ENCODE assay signal across 14 cellular contexts in genomic region chr20:23397961-23398360, GRCh38. TPM values are rescaled to one million over a fixed set of nuclear protein-coding genes. Genes with fewer than 3 reads are reported as not detected.
DNase-seq lines count a peak whose midpoint lies in the region; ATAC-seq, FAIRE-seq and TF ChIP-seq lines count a peak whose summit lies in the region.
"Had no signal": no experiment of that assay in that cellular context is flagged by ENCODE, and none has a peak within 500 bp of the region (broad histone marks: within the 10 kb centered on the region; RNA-seq: fewer than 3 reads in every experiment).

No MANE protein-coding gene starts in this region.

- no peak overlapping the region for H2AFZ ChIP-seq in astrocyte (ENCODE audit: low read depth, low read length)

- H3K36me3 Mint-ChIP-seq in astrocyte (ENCODE audit: low read depth, unreplicated experiment), result peaks cover 17% of the 10 kb centered on the region

- no peak overlapping the region for H3K27ac ChIP-seq in astrocyte (ENCODE audit: low read depth, low read length)
- no peak overlapping the region for H3K27ac ChIP-seq in thyroid gland
- H3K27ac ChIP-seq: gastroesophageal sphincter, uterus had no signal

- peaks cover 22% of the 10 kb centered on the region for H3K79me2 ChIP-seq in astrocyte (ENCODE audit: insufficient read depth, low read length)

- no peaks in the 10 kb centered on the region for H3K9me3 Mint-ChIP-seq in astrocyte (ENCODE audit: unreplicated experiment)

- no peak overlapping the region for H3K4me3 Mint-ChIP-seq in astrocyte (ENCODE audit: unreplicated experiment)

- H3K27me3 ChIP-seq in astrocyte (ENCODE audit: insufficient read depth, low read length) (no peaks in the 10 kb centered on the region), H7 (ENCODE audit: control insufficient read depth, insufficient read depth, low read length) (no peaks in the 10 kb centered on the region), thyroid gland (no peaks in the 10 kb centered on the region)
- H3K27me3 ChIP-seq: gastroesophageal sphincter, uterus had no signal

- H3K9me3 ChIP-seq in astrocyte (ENCODE audit: insufficient read depth, low read depth, low read length) (no peaks in the 10 kb centered on the region), thyroid gland (no peaks in the 10 kb centered on the region)
- H3K9me3 ChIP-seq: gastroesophageal sphincter, uterus had no signal

- no peak for ATAC-seq in activated CD4-positive, CD25-positive, alpha-beta regulatory T cell treated with anti-CD3 and anti-CD28 coated beads, Interleukin-2, amount 50 U/mL, for 24 hours
- ATAC-seq: gastroesophageal sphincter had no signal

- DNase-seq in AML-193 (lab: John Stamatoyannopoulos, UW) (peak; percentile 24 to 30), Kasumi-1 (lab: John Stamatoyannopoulos, UW) (peak; percentile 67 to 68), astrocyte (ENCODE audit: low read depth) (peak; percentile 20), iris pigment epithelial cell (ENCODE audit: low read depth) (peak; percentile 79), H7 (no peak), germinal center (ENCODE audit: low spot score) (no peak), thyroid gland (no peak)
- DNase-seq: activated effector memory CD4-positive, alpha-beta T cell treated with Interleukin-2 at 50 U/mL for 16 hours; NCI-H2107; SW 1271; uterus had no signal

- intact Hi-C loops in thyroid gland (cut with DNase I), result no loop called here

- H3K27me3 Mint-ChIP-seq in astrocyte (ENCODE audit: low read depth, unreplicated experiment), result no peaks in the 10 kb centered on the region

- FAIRE-seq in astrocyte (lab: Jason Lieb, UNC), result no peak

- H3K9ac ChIP-seq in astrocyte (ENCODE audit: low read length), result no peak overlapping the region

- H3K4me3 ChIP-seq in astrocyte (ENCODE audit: insufficient read depth, low read depth, low read length) (no peak overlapping the region), H7 (ENCODE audit: insufficient read depth, low read depth, low read length) (no peak overlapping the region), thyroid gland (replicated peaks in 1 of 3) (no peak overlapping the region)
- H3K4me3 ChIP-seq: gastroesophageal sphincter, uterus had no signal

- TF ChIP-seq POLR2A in thyroid gland (IDR thresholded peaks at IDR 0.05), result no peak

- no peak overlapping the region for H3K4me2 ChIP-seq in astrocyte (ENCODE audit: low read length)

- H3K4me1 Mint-ChIP-seq in astrocyte (ENCODE audit: low read depth, unreplicated experiment), result peaks cover 9% of the 10 kb centered on the region

- TF ChIP-seq CTCF in astrocyte (IDR thresholded peaks at IDR 0.05; ENCODE audit: insufficient read depth, low read depth, low read length) (no peak), thyroid gland (IDR thresholded peaks at IDR 0.05) (no peak)

- H4K20me1 ChIP-seq in astrocyte (ENCODE audit: insufficient read depth, low read length), result peaks cover 37% of the 10 kb centered on the region

- peaks cover 10% of the 10 kb centered on the region for H3K4me1 ChIP-seq in astrocyte (ENCODE audit: insufficient read depth, low read length)
- H3K4me1 ChIP-seq in thyroid gland, result peaks cover 0 to 12% of the 10 kb centered on the region in 2 donors
- H3K4me1 ChIP-seq: uterus had no signal

- peak overlapping the region; percentile 75 for H3K27ac Mint-ChIP-seq in astrocyte (ENCODE audit: unreplicated experiment)

- 80 to 86% methylated on average over 2 of the region's 2 CpGs for WGBS in thyroid gland, 2 donors

- H3K36me3 ChIP-seq in astrocyte (ENCODE audit: insufficient read depth, low read length) (peaks cover 13% of the 10 kb centered on the region), H7 (replicated peaks; ENCODE audit: control insufficient read depth, insufficient read depth, low read length) (peaks cover 9% of the 10 kb centered on the region), thyroid gland (peaks cover 11 to 14% of the 10 kb centered on the region in 2 donors)
- H3K36me3 ChIP-seq: uterus had no signal

RNA-seq across cellular contexts. Expression of gene NAPB, which starts 23.3 kb away (rescaled TPM):
- total RNA-seq in astrocyte (10.2 and 13.1 TPM in 2 replicates), thyroid gland (10 to 100 TPM; 22.7 to 32.1 (median 26.9) TPM)
- 4.8 and 11.8 TPM in 2 replicates for total RNA-seq in H7 (2014; rRNA removed; shearing (Covaris generic))

RNA-seq across cellular contexts. Expression of gene GZF1, which starts 36.0 kb away (rescaled TPM):
- total RNA-seq in astrocyte (12.2 and 16.3 TPM in 2 replicates), thyroid gland (10 to 100 TPM; 13.8 to 29.0 (median 15.4) TPM)
- total RNA-seq in H7 (2014; rRNA removed; shearing (Covaris generic)), result 8.8 and 16.0 TPM in 2 replicates

RNA-seq across cellular contexts. Expression of gene CSTL1, which starts 41.5 kb away (rescaled TPM):
- total RNA-seq in astrocyte (not detected in 2 replicates), thyroid gland (not detected)
- total RNA-seq in H7 (2014; rRNA removed; shearing (Covaris generic)), result not detected in 2 replicates
- total RNA-seq: gastroesophageal sphincter, myocyte, uterus had no signal

RNA-seq across cellular contexts. Expression of gene NXT1, which starts 47.4 kb away (rescaled TPM):
- total RNA-seq in astrocyte (17.9 and 19.3 TPM in 2 replicates), thyroid gland (10 to 100 TPM; 27.2 to 50.8 (median 37.2) TPM)
- total RNA-seq in H7 (2014; rRNA removed; shearing (Covaris generic)), result 38.4 and 54.7 TPM in 2 replicates

RNA-seq across cellular contexts. Expression of gene CST11, which starts 54.7 kb away (rescaled TPM):
- total RNA-seq in astrocyte, result not detected in 2 replicates
- 0.55 TPM in 1 of 2 replicates, not detected in the other for total RNA-seq in H7 (2014; rRNA removed; shearing (Covaris generic))
- not detected for total RNA-seq in thyroid gland
- total RNA-seq: gastroesophageal sphincter, myocyte, uterus had no signal

Comparison
In these comparisons a context has a peak if more than half of its experiments do, and no peak if none do; other contexts are left out.
1. DNase-seq: peak in AML-193 (2 of 2), Kasumi-1 (2 of 2), astrocyte (single experiment) and iris pigment epithelial cell (single experiment); none in H7 (single experiment), germinal center (single experiment) and thyroid gland (0 of 2).